10 cellular contexts compared by ENCODE assay signal in the genomic region with DNA sequence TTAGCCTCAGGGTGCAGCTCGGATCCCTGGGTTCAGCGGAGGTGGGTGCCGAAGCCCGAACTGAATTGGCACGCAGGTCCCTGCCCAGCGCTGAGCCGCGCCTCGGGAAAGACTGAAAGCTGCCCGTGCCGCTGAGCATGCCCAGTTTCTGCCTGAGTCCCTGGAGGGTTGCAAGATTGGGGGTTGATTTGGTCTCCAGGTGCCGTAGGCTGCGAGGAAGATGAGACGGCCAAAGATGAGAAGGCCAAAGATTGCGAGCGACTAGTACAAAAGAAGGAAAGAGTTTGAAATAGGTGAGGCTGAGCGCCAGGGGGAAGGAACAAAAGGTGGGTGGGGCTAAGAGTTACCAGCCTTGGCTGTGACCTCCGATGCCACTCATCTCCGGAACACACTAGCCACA. TPM values are rescaled to one million over a fixed set of nuclear protein-coding genes. Genes with fewer than 3 reads are reported as not detected.
DNase-seq lines count a peak whose midpoint lies in the region; ATAC-seq and TF ChIP-seq lines count a peak whose summit lies in the region.
"Had no signal": no experiment of that assay in that cellular context is flagged by ENCODE, and none has a peak within 500 bp of the region (broad histone marks: within the 10 kb centered on the region; RNA-seq: fewer than 3 reads in every experiment).

No MANE protein-coding gene starts in this region.

- no peak for TF ChIP-seq EP300 in stomach (IDR thresholded peaks at IDR 0.05)

- no peak for TF ChIP-seq POLR2A in stomach (IDR thresholded peaks at IDR 0.05)

- H3K27me3 Mint-ChIP-seq in natural killer cell (ENCODE audit: low read depth in 2 of 2), result no peaks in the 10 kb centered on the region

- intact Hi-C loops in head of caudate nucleus (cut with DNase I) (no loop called here), stomach (cut with DNase I; ENCODE audit: low total_unique reads) (no loop called here), natural killer cell (cut with micrococcal nuclease) (no loop called here), sciatic nerve (cut with DNase I) (no loop called here)

- TF ChIP-seq CTCF in stomach (IDR thresholded peaks at IDR 0.05), result no peak
- no peak for TF ChIP-seq CTCF in natural killer cell (IDR thresholded peaks at IDR 0.05)

- peaks cover 0 to 19% (median 16%) of the 10 kb centered on the region in 4 donors for H3K4me1 ChIP-seq in stomach

- WGBS in stomach, 5 donors, result 3 to 8% (median 5%) methylated on average over 16 to 19 of the region's 19 CpGs

- H3K4me3 ChIP-seq in stomach, result peak overlapping the region; percentile 11 to 31 (median 17)
- H3K4me3 ChIP-seq: thyroid gland had no signal

- H3K4me3 Mint-ChIP-seq in natural killer cell, result no peak overlapping the region
- H3K4me3 Mint-ChIP-seq: activated naive CD8-positive, alpha-beta T cell had no signal

- no peak overlapping the region for H3K27ac ChIP-seq in stomach
- H3K27ac ChIP-seq: thyroid gland had no signal

- peaks cover 3 to 7% of the 10 kb centered on the region in 2 donors for H3K9me3 Mint-ChIP-seq in natural killer cell

- ATAC-seq in natural killer cell (no peak), sciatic nerve (no peak)

- DNase-seq in NCI-H1417 (lab: John Stamatoyannopoulos, UW) (peak; percentile 47 to 73 (median 56)), NCI-H1417 treated with DMSO at 0.1 percent for 48 hours (lab: John Stamatoyannopoulos, UW) (no peak), NCI-H82 (lab: John Stamatoyannopoulos, UW) (peak; percentile 51), head of caudate nucleus (peak in 40 of 42 donors; percentile 4 to 68 (median 42)), stomach (no peak), natural killer cell (no peak), sciatic nerve (ENCODE audit: low spot score) (no peak), cortex of kidney (lab: John Stamatoyannopoulos, UW) (no peak)

- peaks cover 0 to 37% (median 19%) of the 10 kb centered on the region in 3 donors for H3K27me3 ChIP-seq in stomach

- H3K36me3 ChIP-seq in stomach, result no peaks in the 10 kb centered on the region
- H3K36me3 ChIP-seq: thyroid gland had no signal

- H3K27ac Mint-ChIP-seq in natural killer cell, result no peak overlapping the region
- H3K27ac Mint-ChIP-seq: activated naive CD8-positive, alpha-beta T cell had no signal

- H3K9me3 ChIP-seq in stomach, result no peaks in the 10 kb centered on the region
- H3K9me3 ChIP-seq: thyroid gland had no signal

- H3K4me1 Mint-ChIP-seq in natural killer cell, result no peaks in the 10 kb centered on the region

- peaks cover 8% of the 10 kb centered on the region for H3K36me3 Mint-ChIP-seq in natural killer cell

RNA-seq across cellular contexts. Expression of a gene that starts 0.9 kb away (rescaled TPM):
- total RNA-seq in stomach, result 1 to 10 TPM in 1 of 5 donors, under 1 TPM in 1, not detected in 3; 0.87 to 2.4 TPM
- polyA plus RNA-seq in stomach, result under 1 TPM in 1 of 3 donors, not detected in 2; 0.76 TPM
- not detected for total RNA-seq in natural killer cell
- total RNA-seq in sciatic nerve, result not detected
- total RNA-seq: thyroid gland had no signal

Comparison
In these comparisons a context has a peak if more than half of its experiments do, and no peak if none do; other contexts are left out.
1. DNase-seq: peak in NCI-H1417 (3 of 3), NCI-H82 (single experiment) and head of caudate nucleus (40 of 42); none in NCI-H1417 treated with DMSO at 0.1 percent for 48 hours (single experiment), stomach (single experiment), natural killer cell (single experiment), sciatic nerve (single experiment) and cortex of kidney (single experiment).